In genomic region chr12:26692417-26692816, GRCh38 we compare ENCODE assay signal across 25 cellular contexts.
A peak's percentile ranks its signal among the peaks of the same experiment; 100 is the strongest.
DNase-seq lines count a peak whose midpoint lies in the region; ATAC-seq and TF ChIP-seq lines count a peak whose summit lies in the region.
"Had no signal": no experiment of that assay in that cellular context is flagged by ENCODE, and none has a peak within 500 bp of the region (broad histone marks: within the 10 kb centered on the region; RNA-seq: fewer than 3 reads in every experiment).

No MANE protein-coding gene starts in this region.

- peaks cover 43% of the 10 kb centered on the region for H3K4me1 ChIP-seq in HUES6 (ENCODE audit: control insufficient read depth, insufficient read depth, low read length)
- H3K4me1 ChIP-seq: neural progenitor cell, right lobe of liver, upper lobe of right lung had no signal

- H3K27me3 Mint-ChIP-seq in WTC11 (ENCODE audit: low read depth) (no peaks in the 10 kb centered on the region), progenitor cell of endocrine pancreas (no peaks in the 10 kb centered on the region)
- H3K27me3 Mint-ChIP-seq: central memory CD8-positive, alpha-beta T cell; IgD-negative memory B cell; memory B cell had no signal

- H3K4me3 Mint-ChIP-seq in WTC11 = no peak overlapping the region
- no peak overlapping the region for H3K4me3 Mint-ChIP-seq in progenitor cell of endocrine pancreas (ENCODE audit: low read depth)
- no peak overlapping the region for H3K4me3 Mint-ChIP-seq in stimulated activated effector memory CD8-positive, alpha-beta T cell treated with anti-CD3 and anti-CD28 coated beads, Interleukin-12 subunit alpha, Interleukin-12 subunit beta, amount 100 ng/mL, for 72 hours
- H3K4me3 Mint-ChIP-seq: activated CD8-positive, alpha-beta T cell treated with anti-CD3 and anti-CD28 coated beads, Interleukin-2, amount 10 ng/mL, durations not matched to agents 7 days and 5 days; central memory CD8-positive, alpha-beta T cell; IgD-negative memory B cell; memory B cell; neural progenitor cell; T-helper 1 cell treated with Interleukin-12 subunit alpha and Interleukin-12 subunit beta and Interleukin-4 antibody, amounts not matched to agents 30 μg/mL and 1 μg/mL, for 36 hours had no signal

- H3K4me1 Mint-ChIP-seq in WTC11 (peaks cover 47% of the 10 kb centered on the region), progenitor cell of endocrine pancreas (ENCODE audit: low read depth) (peaks cover 9% of the 10 kb centered on the region)
- H3K4me1 Mint-ChIP-seq in stimulated activated effector memory CD8-positive, alpha-beta T cell treated with anti-CD3 and anti-CD28 coated beads, Interleukin-12 subunit alpha, Interleukin-12 subunit beta, amount 100 ng/mL, for 72 hours = peaks cover 17% of the 10 kb centered on the region
- H3K4me1 Mint-ChIP-seq: central memory CD8-positive, alpha-beta T cell had no signal

- POLR2A ChIA-PET in WTC11 (lab: Charles Lee) = interaction anchor here (0.7 kb wide), 1 partner anchor 234 kb away, joined by 4 read pairs; no protein-coding TSS in a partner anchor

- CTCF ChIA-PET in WTC11 (lab: Charles Lee) = interaction anchor here (1.3 to 2.7 kb wide), 2 partner anchors 9 to 27 kb away, joined by 3 to 32 read pairs; no protein-coding TSS in a partner anchor

- H3K36me3 Mint-ChIP-seq in WTC11 (peaks cover 43% of the 10 kb centered on the region), progenitor cell of endocrine pancreas (ENCODE audit: insufficient read depth) (peaks cover 17% of the 10 kb centered on the region)
- peaks cover 21% of the 10 kb centered on the region for H3K36me3 Mint-ChIP-seq in stimulated activated effector memory CD8-positive, alpha-beta T cell treated with anti-CD3 and anti-CD28 coated beads, Interleukin-12 subunit alpha, Interleukin-12 subunit beta, amount 100 ng/mL, for 72 hours
- H3K36me3 Mint-ChIP-seq: neural progenitor cell had no signal

- no peak overlapping the region for H3K9ac ChIP-seq in HUES6 (ENCODE audit: low read length)
- H3K9ac ChIP-seq: neural progenitor cell had no signal

- H3K4me3 ChIP-seq in HUES6 (ENCODE audit: low read depth, low read length) = no peak overlapping the region
- H3K4me3 ChIP-seq: neural progenitor cell, right lobe of liver, upper lobe of right lung had no signal

- DNase-seq in NCI-H146 treated with DMSO at 0.1 percent for 48 hours (lab: John Stamatoyannopoulos, UW; ENCODE audit: unreplicated experiment) (peak; percentile 92), WTC11 (ENCODE audit: low spot score) (no peak), progenitor cell of endocrine pancreas (ENCODE audit: low spot score, unreplicated experiment) (no peak), NCI-H2029 (lab: John Stamatoyannopoulos, UW) (no peak)
- no peak for DNase-seq in stimulated activated effector memory CD8-positive, alpha-beta T cell treated with anti-CD3 and anti-CD28 coated beads, Interleukin-12 subunit alpha, Interleukin-12 subunit beta, amount 100 ng/mL, for 72 hours (ENCODE audit: low spot score in 2 of 2)
- DNase-seq: activated CD4-positive, alpha-beta T cell treated with anti-CD3 and anti-CD28 coated beads for 1 hour; activated CD8-positive, alpha-beta T cell treated with anti-CD3 and anti-CD28 coated beads, Interleukin-2, amount 10 ng/mL, durations not matched to agents 7 days and 5 days; activated effector memory CD4-positive, alpha-beta T cell treated with Interleukin-2 at 50 U/mL for 16 hours; dermis blood vessel endothelial cell; EL; NCI-H1092; NCI-H82; right lobe of liver; SK-N-SH; stimulated activated CD4-positive, alpha-beta T cell treated with anti-CD3 and anti-CD28 coated beads, Interleukin-12 subunit alpha, Interleukin-12 subunit beta, amount 100 ng/mL, for 4 hours; stimulated activated CD4-positive, alpha-beta T cell treated with anti-CD3 and anti-CD28 coated beads, Interleukin-4, amount 100 ng/mL, for 1 hour; upper lobe of right lung had no signal

- H3K36me3 ChIP-seq in HUES6 (ENCODE audit: control insufficient read depth, insufficient read depth, low read length) = peaks cover 6% of the 10 kb centered on the region
- H3K36me3 ChIP-seq: neural progenitor cell had no signal

- H3K9me3 Mint-ChIP-seq in WTC11 (peaks cover 3% of the 10 kb centered on the region; the same call in 1 of the 2 replicates), progenitor cell of endocrine pancreas (ENCODE audit: low read depth) (no peaks in the 10 kb centered on the region)
- no peaks in the 10 kb centered on the region for H3K9me3 Mint-ChIP-seq in stimulated activated effector memory CD8-positive, alpha-beta T cell treated with anti-CD3 and anti-CD28 coated beads, Interleukin-12 subunit alpha, Interleukin-12 subunit beta, amount 100 ng/mL, for 72 hours
- H3K9me3 Mint-ChIP-seq: central memory CD8-positive, alpha-beta T cell; IgD-negative memory B cell; memory B cell; neural progenitor cell; T-helper 1 cell treated with Interleukin-12 subunit alpha and Interleukin-12 subunit beta and Interleukin-4 antibody, amounts not matched to agents 30 μg/mL and 1 μg/mL, for 36 hours had no signal

- H3K27ac ChIP-seq in HUES6 (ENCODE audit: low read depth, low read length) = peak overlapping the region; percentile 84; the same call in 1 of the 2 replicates
- H3K27ac ChIP-seq: neural progenitor cell, right lobe of liver, upper lobe of right lung had no signal

- H3K27ac Mint-ChIP-seq in WTC11 (peak overlapping the region; percentile 54), progenitor cell of endocrine pancreas (peak overlapping the region; percentile 9)
- no peak overlapping the region for H3K27ac Mint-ChIP-seq in stimulated activated effector memory CD8-positive, alpha-beta T cell treated with anti-CD3 and anti-CD28 coated beads, Interleukin-12 subunit alpha, Interleukin-12 subunit beta, amount 100 ng/mL, for 72 hours
- H3K27ac Mint-ChIP-seq: activated CD8-positive, alpha-beta T cell treated with anti-CD3 and anti-CD28 coated beads, Interleukin-2, amount 10 ng/mL, durations not matched to agents 7 days and 5 days; IgD-negative memory B cell; memory B cell; neural progenitor cell; T-helper 1 cell treated with Interleukin-12 subunit alpha and Interleukin-12 subunit beta and Interleukin-4 antibody, amounts not matched to agents 30 μg/mL and 1 μg/mL, for 36 hours had no signal

- TF ChIP-seq CTCF in WTC11 (IDR thresholded peaks at IDR 0.05) (no peak), progenitor cell of endocrine pancreas (IDR thresholded peaks at IDR 0.05; ENCODE audit: unreplicated experiment) (no peak)

- H3K27me3 ChIP-seq in HUES6 (ENCODE audit: control insufficient read depth, insufficient read depth, low read length) = no peaks in the 10 kb centered on the region
- H3K27me3 ChIP-seq: neural progenitor cell, right lobe of liver, upper lobe of right lung had no signal

- no peak for ATAC-seq in WTC11
- ATAC-seq in stimulated activated effector memory CD8-positive, alpha-beta T cell treated with anti-CD3 and anti-CD28 coated beads, Interleukin-12 subunit alpha, Interleukin-12 subunit beta, amount 100 ng/mL, for 72 hours = no peak
- no peak for ATAC-seq in HG03442 (IDR thresholded peaks at IDR 0.05; ENCODE audit: unreplicated experiment)
- ATAC-seq: activated CD8-positive, alpha-beta T cell treated with anti-CD3 and anti-CD28 coated beads, Interleukin-2, amount 10 ng/mL, durations not matched to agents 7 days and 5 days; left lobe of liver; right lobe of liver; upper lobe of right lung had no signal

- H3K9me3 ChIP-seq in HUES6 (ENCODE audit: control insufficient read depth, insufficient read depth, low read depth, low read length) = no peaks in the 10 kb centered on the region
- H3K9me3 ChIP-seq: right lobe of liver, SK-N-SH, upper lobe of right lung had no signal

TF ChIP-seq in WTC11, 78 proteins besides CTCF, POLR2A, EP300 and RAD21 (continues in another document):
- TF ChIP-seq ZNF232 (CRISPR knock-in tag; IDR thresholded peaks at IDR 0.05) (no peak), ERG (CRISPR knock-in tag; IDR thresholded peaks at IDR 0.05) (no peak), AFF4 (CRISPR knock-in tag; IDR thresholded peaks at IDR 0.05; ENCODE audit: borderline replicate concordance) (no peak), GABPB1 (CRISPR knock-in tag; IDR thresholded peaks at IDR 0.05) (no peak)
